ENCODE assay signal across 1 cellular context in the genomic region with DNA sequence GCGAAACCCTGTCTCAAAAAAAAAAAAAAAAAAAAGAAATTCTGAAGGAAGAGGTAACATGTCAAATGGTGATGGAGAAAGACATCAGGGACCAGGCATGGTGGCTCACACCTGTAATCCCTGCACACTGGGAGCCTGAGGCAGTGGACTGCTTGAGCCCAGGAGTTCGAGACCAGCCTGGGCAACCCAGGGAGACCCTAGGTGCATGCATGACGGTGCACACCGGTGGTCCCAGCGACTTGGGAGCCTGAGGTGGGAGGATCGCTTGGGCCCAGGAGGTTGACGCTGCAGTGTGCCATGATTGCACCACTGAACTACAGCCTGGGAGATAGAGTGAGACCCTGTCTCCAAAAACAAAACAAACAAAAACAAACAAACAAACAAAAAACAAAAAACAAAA.
TF ChIP-seq lines count a peak whose summit lies in the region.

No MANE protein-coding gene starts in this region.

TF ChIP-seq in SK-N-SH treated with all-trans-retinoic acid at 6 μM for 48 hours, 23 proteins besides CTCF, POLR2A, EP300 and RAD21 (continued from another document):
- TF ChIP-seq RARB (CRISPR knock-in tag; IDR thresholded peaks at IDR 0.05) (no peak), TCF4 (CRISPR knock-in tag; IDR thresholded peaks at IDR 0.05; ENCODE audit: borderline replicate concordance) (no peak), ESRRG (CRISPR knock-in tag; IDR thresholded peaks at IDR 0.05) (no peak), OSR1 (CRISPR knock-in tag; IDR thresholded peaks at IDR 0.05) (no peak), ZNF70 (CRISPR knock-in tag; IDR thresholded peaks at IDR 0.05) (no peak), ZFP3 (CRISPR knock-in tag; IDR thresholded peaks at IDR 0.05) (no peak), TOX (CRISPR knock-in tag; IDR thresholded peaks at IDR 0.05; ENCODE audit: borderline replicate concordance) (no peak), ISL1 (CRISPR knock-in tag; IDR thresholded peaks at IDR 0.05) (no peak), ZNF565 (CRISPR knock-in tag; conservative IDR thresholded peaks at IDR 0.05; ENCODE audit: low read depth) (no peak), ZC3H10 (CRISPR knock-in tag; IDR thresholded peaks at IDR 0.05) (no peak), CSDC2 (CRISPR knock-in tag; IDR thresholded peaks at IDR 0.05) (no peak), BACH2 (CRISPR knock-in tag; IDR thresholded peaks at IDR 0.05; ENCODE audit: borderline replicate concordance) (no peak), ZFP30 (CRISPR knock-in tag; IDR thresholded peaks at IDR 0.05) (no peak), GLIS3 (CRISPR knock-in tag; IDR thresholded peaks at IDR 0.05) (no peak), PATZ1 (CRISPR knock-in tag; IDR thresholded peaks at IDR 0.05; ENCODE audit: borderline replicate concordance) (no peak)
- TF ChIP-seq, protein P1, sequence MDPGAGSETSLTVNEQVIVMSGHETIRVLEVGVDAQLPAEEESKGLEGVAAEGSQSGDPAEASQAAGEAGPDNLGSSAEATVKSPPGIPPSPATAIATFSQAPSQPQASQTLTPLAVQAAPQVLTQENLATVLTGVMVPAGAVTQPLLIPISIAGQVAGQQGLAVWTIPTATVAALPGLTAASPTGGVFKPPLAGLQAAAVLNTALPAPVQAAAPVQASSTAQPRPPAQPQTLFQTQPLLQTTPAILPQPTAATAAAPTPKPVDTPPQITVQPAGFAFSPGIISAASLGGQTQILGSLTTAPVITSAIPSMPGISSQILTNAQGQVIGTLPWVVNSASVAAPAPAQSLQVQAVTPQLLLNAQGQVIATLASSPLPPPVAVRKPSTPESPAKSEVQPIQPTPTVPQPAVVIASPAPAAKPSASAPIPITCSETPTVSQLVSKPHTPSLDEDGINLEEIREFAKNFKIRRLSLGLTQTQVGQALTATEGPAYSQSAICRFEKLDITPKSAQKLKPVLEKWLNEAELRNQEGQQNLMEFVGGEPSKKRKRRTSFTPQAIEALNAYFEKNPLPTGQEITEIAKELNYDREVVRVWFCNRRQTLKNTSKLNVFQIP (CRISPR knock-in tag; IDR thresholded peaks at IDR 0.05; ENCODE audit: borderline replicate concordance, low read depth): no peak
